ENCODE assay signal across 8 cellular contexts in genomic region chr5:154515488-154515887, GRCh38.
DNase-seq lines count a peak whose midpoint lies in the region; ATAC-seq and TF ChIP-seq lines count a peak whose summit lies in the region.
"Not testable (repeated sequence)": the region's sequence is repeated elsewhere in the genome, so short reads cannot be mapped to it uniquely, and the experiment has no call there.

No MANE protein-coding gene starts in this region.

- not testable (repeated sequence) for H3K36me3 ChIP-seq in GM06990 (ENCODE audit: control insufficient read depth, insufficient read depth, low read length)

- H3K27me3 Mint-ChIP-seq in central memory CD8-positive, alpha-beta T cell = peaks cover 39% of the 10 kb centered on the region

- H3K4me3 Mint-ChIP-seq in central memory CD8-positive, alpha-beta T cell = not testable (repeated sequence)

- H3K27me3 ChIP-seq in GM06990 (replicated peaks; ENCODE audit: control insufficient read depth, insufficient read depth, low read length) = not testable (repeated sequence)

- H3K9me3 Mint-ChIP-seq in central memory CD8-positive, alpha-beta T cell = not testable (repeated sequence)

- not testable (repeated sequence) for H3K4me3 ChIP-seq in GM06990 (replicated peaks; ENCODE audit: low read depth, low read length)

- not testable (repeated sequence) for TF ChIP-seq CTCF in GM06990 (IDR thresholded peaks at IDR 0.05; ENCODE audit: insufficient read depth, low read length, poor library complexity, severe bottlenecking)

- DNase-seq in GM06990 (ENCODE audit: extremely low read depth, insufficient read length) (peak; percentile 46), NOMO-1 treated with dmso at 0.1 percent for 144 hours (lab: John Stamatoyannopoulos, UW; ENCODE audit: unreplicated experiment) (peak; percentile 32)
- not testable (repeated sequence) for DNase-seq in central memory CD8-positive, alpha-beta T cell (ENCODE audit: low spot score in 2 of 2)

- ATAC-seq in GM18867 (IDR thresholded peaks at IDR 0.05; ENCODE audit: unreplicated experiment) = peak; percentile 47
- peak; percentile 46 for ATAC-seq in GM19467 (IDR thresholded peaks at IDR 0.05; ENCODE audit: unreplicated experiment)
- ATAC-seq in GM21825 (IDR thresholded peaks at IDR 0.05; ENCODE audit: unreplicated experiment) = peak; percentile 76
- ATAC-seq in HG02981 (IDR thresholded peaks at IDR 0.05; ENCODE audit: unreplicated experiment) = peak; percentile 86
- peak; percentile 60 for ATAC-seq in HG03457 (IDR thresholded peaks at IDR 0.05; ENCODE audit: unreplicated experiment)
- not testable (repeated sequence) for ATAC-seq in central memory CD8-positive, alpha-beta T cell (replicated peaks; ENCODE audit: extremely low read depth, poor library complexity, severe bottlenecking)

- not testable (repeated sequence) for H3K36me3 Mint-ChIP-seq in central memory CD8-positive, alpha-beta T cell (ENCODE audit: insufficient read depth)

- peak overlapping the region; percentile 67 for H3K27ac Mint-ChIP-seq in central memory CD8-positive, alpha-beta T cell (ENCODE audit: low read depth)

- H3K4me1 Mint-ChIP-seq in central memory CD8-positive, alpha-beta T cell = not testable (repeated sequence)
